5 cellular contexts compared by ENCODE assay signal in genomic region chr1:16553244-16553643, GRCh38. TPM values are rescaled to one million over a fixed set of nuclear protein-coding genes. Genes with fewer than 3 reads are reported as not detected.
"Had no signal": no experiment of that assay in that cellular context is flagged by ENCODE, and none has a peak within 500 bp of the region (broad histone marks: within the 10 kb centered on the region; RNA-seq: fewer than 3 reads in every experiment).

No MANE protein-coding gene starts in this region.

RNA-seq across cellular contexts. Expression of gene RNU1-1, which starts 39.2 kb away (rescaled TPM):
- total RNA-seq: myocyte had no signal
- polyA plus RNA-seq: hepatocyte; lung; mammary epithelial cell; naive thymus-derived CD4-positive, alpha-beta T cell had no signal
